ENCODE assay signal across 22 cellular contexts in the genomic region with DNA sequence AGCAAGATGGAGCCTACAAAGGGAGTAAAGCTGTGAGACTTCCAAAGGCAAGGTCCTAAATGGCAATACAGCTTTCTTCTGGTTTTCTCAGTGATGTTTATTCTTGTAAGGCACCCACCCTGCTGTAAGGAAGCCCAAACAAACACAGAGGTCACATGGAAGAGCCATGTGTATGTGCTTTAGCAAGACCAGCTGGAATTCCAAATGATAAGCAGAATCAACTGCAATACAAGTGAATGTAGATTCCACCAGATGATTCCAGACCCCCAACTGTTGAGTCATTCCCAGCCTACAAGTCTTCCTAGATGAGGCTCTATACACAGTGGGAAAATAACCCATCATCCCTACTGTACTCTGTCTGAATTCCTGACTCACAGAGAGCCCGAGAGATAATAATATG.
DNase-seq lines count a peak whose midpoint lies in the region.
"Had no signal": no experiment of that assay in that cellular context is flagged by ENCODE, and none has a peak within 500 bp of the region (broad histone marks: within the 10 kb centered on the region; RNA-seq: fewer than 3 reads in every experiment).

No MANE protein-coding gene starts in this region.

- H3K36me3 ChIP-seq in mesenchymal stem cell (ENCODE audit: control insufficient read depth in 1 of 2, insufficient read depth in 2 of 2, low read depth in 1 of 2, low read length in 2 of 2) = no peaks in the 10 kb centered on the region

- H3K27me3 ChIP-seq in mesenchymal stem cell (ENCODE audit: control insufficient read depth in 1 of 2, insufficient read depth in 1 of 2, low read length in 2 of 2) = no peaks in the 10 kb centered on the region

- no peak overlapping the region for H3K18ac ChIP-seq in mesenchymal stem cell (ENCODE audit: low read depth in 1 of 2, low read length in 2 of 2)

- H2BK12ac ChIP-seq in mesenchymal stem cell (ENCODE audit: low read length in 2 of 2) = no peak overlapping the region

- no peaks in the 10 kb centered on the region for H3K4me1 ChIP-seq in mesenchymal stem cell (ENCODE audit: control insufficient read depth, insufficient read depth, low read depth, low read length)

- no peaks in the 10 kb centered on the region for H3K9me3 ChIP-seq in mesenchymal stem cell (ENCODE audit: control insufficient read depth, low read length)

- H3K79me1 ChIP-seq in mesenchymal stem cell (replicated peaks; ENCODE audit: low read length, poor library complexity, severe bottlenecking) = no peaks in the 10 kb centered on the region

- H2BK15ac ChIP-seq in mesenchymal stem cell (ENCODE audit: low read depth, poor library complexity, severe bottlenecking) = no peak overlapping the region

- H4K91ac ChIP-seq in mesenchymal stem cell (ENCODE audit: low read length) = no peak overlapping the region

- H3K4me3 ChIP-seq in mesenchymal stem cell (ENCODE audit: insufficient read depth in 1 of 2, low read depth in 1 of 2, low read length in 2 of 2) = no peak overlapping the region
- H3K4me3 ChIP-seq: PC-9 had no signal

- no peak overlapping the region for H2AFZ ChIP-seq in mesenchymal stem cell (ENCODE audit: low read depth, low read length)
- H2AFZ ChIP-seq: PC-9 had no signal

- no peak overlapping the region for H2AK5ac ChIP-seq in mesenchymal stem cell (ENCODE audit: low read length, severe bottlenecking)

- H3K14ac ChIP-seq in mesenchymal stem cell (ENCODE audit: low read length in 2 of 2) = no peak overlapping the region

- H3K4me2 ChIP-seq in mesenchymal stem cell (ENCODE audit: low read length, poor library complexity, severe bottlenecking) = no peak overlapping the region
- H3K4me2 ChIP-seq: PC-9 had no signal

- DNase-seq in astrocyte of the hippocampus (ENCODE audit: low read depth, low spot score) = peak; percentile 4
- DNase-seq in fibroblast of peridontal ligament (ENCODE audit: extremely low read depth) = peak; percentile 49
- peak; percentile 66 for DNase-seq in mesenchymal stem cell
- DNase-seq in globus pallidus (ENCODE audit: low spot score) = no peak
- DNase-seq in occipital lobe (lab: John Stamatoyannopoulos, UW) = no peak
- DNase-seq in activated CD4-positive, alpha-beta T cell treated with anti-CD3 and anti-CD28 coated beads for 1 hour = no peak
- no peak for DNase-seq in epidermal melanocyte (ENCODE audit: insufficient read length, low spot score)
- DNase-seq: C1 segment of cervical spinal cord; Calu3; CD8-positive, alpha-beta memory T cell; GDM1; GOT3; HCEC 1CT; NCI-H1105; NCI-H146; NCI-H2029; NCI-H226; NCI-H510A treated with DMSO at 0.1 percent for 48 hours; NCI-H748 treated with DMSO at 0.1 percent for 48 hours; PC-9; RPMI8226; SHP77 treated with DMSO at 0.1 percent for 48 hours had no signal

- H3K27ac ChIP-seq in mesenchymal stem cell (ENCODE audit: low read length, poor library complexity, severe bottlenecking) = no peak overlapping the region
- H3K27ac ChIP-seq: PC-9 had no signal

- no peak overlapping the region for H4K8ac ChIP-seq in mesenchymal stem cell (ENCODE audit: low read length)

- H2BK120ac ChIP-seq in mesenchymal stem cell (ENCODE audit: low read depth, low read length) = no peak overlapping the region

- no peak overlapping the region for H2BK5ac ChIP-seq in mesenchymal stem cell (ENCODE audit: low read depth, low read length, poor library complexity, severe bottlenecking)

- H3K9ac ChIP-seq in mesenchymal stem cell (ENCODE audit: low read length) = no peak overlapping the region

- WGBS in mesenchymal stem cell = no CpG with 5 or more reads among the region's 1 CpG

- no peak overlapping the region for H3K23ac ChIP-seq in mesenchymal stem cell (ENCODE audit: low read length in 2 of 2)

- peak overlapping the region in 1 of 2 experiments; percentile 16 for H3K4ac ChIP-seq in mesenchymal stem cell (ENCODE audit: low read depth in 1 of 2, low read length in 2 of 2)

Comparison
In these comparisons a context has a peak if more than half of its experiments do, and no peak if none do; other contexts are left out.
1. DNase-seq: peak in astrocyte of the hippocampus (single experiment), fibroblast of peridontal ligament (single experiment) and mesenchymal stem cell (single experiment); none in globus pallidus (single experiment), occipital lobe (single experiment), activated CD4-positive, alpha-beta T cell treated with anti-CD3 and anti-CD28 coated beads for 1 hour (single experiment) and epidermal melanocyte (single experiment).